Comparison of ENCODE assay signal across 8 cellular contexts in genomic region chr12:685388-685787, GRCh38. TPM values are rescaled to one million over a fixed set of nuclear protein-coding genes. Genes with fewer than 3 reads are reported as not detected.
DNase-seq lines count a peak whose midpoint lies in the region; ATAC-seq and TF ChIP-seq lines count a peak whose summit lies in the region.

No MANE protein-coding gene starts in this region.

- H3K36me3 Mint-ChIP-seq in stimulated activated naive B cell treated with anti-CD40 and anti-IgM and Interleukin-4, amounts not matched to agents 10 μg/mL and 1 μg/mL and 100 μg/mL, for 72 hours = no peaks in the 10 kb centered on the region
- no peaks in the 10 kb centered on the region for H3K36me3 Mint-ChIP-seq in HFFc6 (ENCODE audit: low read depth)

- H3K4me3 Mint-ChIP-seq in stimulated activated naive B cell treated with anti-CD40 and anti-IgM and Interleukin-4, amounts not matched to agents 10 μg/mL and 1 μg/mL and 100 μg/mL, for 72 hours = peak overlapping the region; percentile 39 to 56
- no peak overlapping the region for H3K4me3 Mint-ChIP-seq in HFFc6

- no peaks in the 10 kb centered on the region for H3K27me3 Mint-ChIP-seq in stimulated activated naive B cell treated with anti-CD40 and anti-IgM and Interleukin-4, amounts not matched to agents 10 μg/mL and 1 μg/mL and 100 μg/mL, for 72 hours
- H3K27me3 Mint-ChIP-seq in HFFc6 (ENCODE audit: insufficient read depth) = peaks cover 26% of the 10 kb centered on the region

- peak overlapping the region; percentile 94 for H3K27ac Mint-ChIP-seq in stimulated activated naive B cell treated with anti-CD40 and anti-IgM and Interleukin-4, amounts not matched to agents 10 μg/mL and 1 μg/mL and 100 μg/mL, for 72 hours
- no peak overlapping the region for H3K27ac Mint-ChIP-seq in HFFc6

- ATAC-seq in GM21737 (IDR thresholded peaks at IDR 0.05; ENCODE audit: unreplicated experiment) = peak; percentile 73
- ATAC-seq in stimulated activated naive B cell treated with anti-CD40 and anti-IgM and Interleukin-4, amounts not matched to agents 10 μg/mL and 1 μg/mL and 100 μg/mL, for 72 hours (replicated peaks) = peak; percentile 94 to 95

- DNase-seq in GM10266 (ENCODE audit: extremely low spot score) = peak; percentile 64
- peak; percentile 23 for DNase-seq in NCI-H2107 (lab: John Stamatoyannopoulos, UW)
- peak; percentile 71 for DNase-seq in activated CD8-positive, alpha-beta memory T cell treated with anti-CD3 and anti-CD28 coated beads, Interleukin-2, amount 50 U/mL, for 48 hours
- DNase-seq in kidney tubule cell (ENCODE audit: low spot score) = peak; percentile 85
- DNase-seq in stimulated activated naive B cell treated with anti-CD40 and anti-IgM and Interleukin-4, amounts not matched to agents 10 μg/mL and 1 μg/mL and 100 μg/mL, for 72 hours = peak; percentile 71
- DNase-seq in midbrain (lab: John Stamatoyannopoulos, UW) = no peak
- no peak for DNase-seq in HFFc6

- H3K4me1 Mint-ChIP-seq in stimulated activated naive B cell treated with anti-CD40 and anti-IgM and Interleukin-4, amounts not matched to agents 10 μg/mL and 1 μg/mL and 100 μg/mL, for 72 hours = peaks cover 33 to 44% of the 10 kb centered on the region in 2 donors
- H3K4me1 Mint-ChIP-seq in HFFc6 (ENCODE audit: low read depth) = no peaks in the 10 kb centered on the region

- TF ChIP-seq CTCF in GM10266 (IDR thresholded peaks at IDR 0.05; ENCODE audit: control insufficient read depth, insufficient read depth, low read depth, missing control alignments) (no peak), HFFc6 (IDR thresholded peaks at IDR 0.05) (no peak)

- no peaks in the 10 kb centered on the region for H3K9me3 Mint-ChIP-seq in stimulated activated naive B cell treated with anti-CD40 and anti-IgM and Interleukin-4, amounts not matched to agents 10 μg/mL and 1 μg/mL and 100 μg/mL, for 72 hours
- H3K9me3 Mint-ChIP-seq in HFFc6 = no peaks in the 10 kb centered on the region

RNA-seq across cellular contexts. Expression of gene NINJ2, which starts 22.1 kb away (rescaled TPM):
- not detected for total RNA-seq in HFFc6 (2021; fragmentation: NEBNext Ultra II Directional; extraction: Animal tissue kit (Norgen Biotek cat#: 25700))

Comparison
In these comparisons a context has a peak if more than half of its experiments do, and no peak if none do; other contexts are left out.
1. DNase-seq: peak in GM10266 (single experiment), NCI-H2107 (single experiment), activated CD8-positive, alpha-beta memory T cell treated with anti-CD3 and anti-CD28 coated beads, Interleukin-2, amount 50 U/mL, for 48 hours (single experiment), kidney tubule cell (single experiment) and stimulated activated naive B cell treated with anti-CD40 and anti-IgM and Interleukin-4, amounts not matched to agents 10 μg/mL and 1 μg/mL and 100 μg/mL, for 72 hours (single experiment); none in midbrain (single experiment) and HFFc6 (single experiment).